Comparison of ENCODE assay signal across 1 cellular context in genomic region chr1:109960745-109961094, GRCh38.
TF ChIP-seq lines count a peak whose summit lies in the region.

No MANE protein-coding gene starts in this region.

TF ChIP-seq in HepG2, 621 proteins besides CTCF, POLR2A, EP300 and RAD21:
- TF ChIP-seq ZNF124 (CRISPR knock-in tag; IDR thresholded peaks at IDR 0.05) (peak; percentile 4; the same call in 1 of the 2 replicates), ATF1 (CRISPR knock-in tag; IDR thresholded peaks at IDR 0.05) (peak; percentile 2; the same call in 1 of the 2 replicates), HOMEZ (CRISPR knock-in tag; IDR thresholded peaks at IDR 0.05; ENCODE audit: low read depth) (no peak), MAFK (conservative IDR thresholded peaks at IDR 0.05 in 1 of 2, IDR thresholded peaks at IDR 0.05 in 1 of 2; ENCODE audit: low read length in 2 of 2) (peak; percentile 78 to 80), MAF1 (CRISPR knock-in tag; IDR thresholded peaks at IDR 0.05; ENCODE audit: borderline replicate concordance) (no peak), ARID3A (IDR thresholded peaks at IDR 0.05; ENCODE audit: low read depth, low read length) (0 out of 2 replicates have a peak, but pooled peaks have one; percentile 4), TOE1 (CRISPR knock-in tag; IDR thresholded peaks at IDR 0.05) (0 out of 2 replicates have a peak, but pooled peaks have one; percentile 5), ZFYVE20 (CRISPR knock-in tag; IDR thresholded peaks at IDR 0.05; ENCODE audit: borderline replicate concordance, low read depth) (no peak), MAFF (IDR thresholded peaks at IDR 0.05; ENCODE audit: low read depth, low read length) (peak; percentile 68), SNAPC4 (CRISPR knock-in tag; IDR thresholded peaks at IDR 0.05) (0 out of 2 replicates have a peak, but pooled peaks have one; percentile 16), ZNF367 (CRISPR knock-in tag; IDR thresholded peaks at IDR 0.05; ENCODE audit: borderline replicate concordance) (no peak), ZNF639 (CRISPR knock-in tag; conservative IDR thresholded peaks at IDR 0.05) (0 out of 2 replicates have a peak, but pooled peaks have one; percentile 16), SOX5 (CRISPR knock-in tag; IDR thresholded peaks at IDR 0.05; ENCODE audit: borderline replicate concordance) (no peak)
